27 cellular contexts compared by ENCODE assay signal in the genomic region with DNA sequence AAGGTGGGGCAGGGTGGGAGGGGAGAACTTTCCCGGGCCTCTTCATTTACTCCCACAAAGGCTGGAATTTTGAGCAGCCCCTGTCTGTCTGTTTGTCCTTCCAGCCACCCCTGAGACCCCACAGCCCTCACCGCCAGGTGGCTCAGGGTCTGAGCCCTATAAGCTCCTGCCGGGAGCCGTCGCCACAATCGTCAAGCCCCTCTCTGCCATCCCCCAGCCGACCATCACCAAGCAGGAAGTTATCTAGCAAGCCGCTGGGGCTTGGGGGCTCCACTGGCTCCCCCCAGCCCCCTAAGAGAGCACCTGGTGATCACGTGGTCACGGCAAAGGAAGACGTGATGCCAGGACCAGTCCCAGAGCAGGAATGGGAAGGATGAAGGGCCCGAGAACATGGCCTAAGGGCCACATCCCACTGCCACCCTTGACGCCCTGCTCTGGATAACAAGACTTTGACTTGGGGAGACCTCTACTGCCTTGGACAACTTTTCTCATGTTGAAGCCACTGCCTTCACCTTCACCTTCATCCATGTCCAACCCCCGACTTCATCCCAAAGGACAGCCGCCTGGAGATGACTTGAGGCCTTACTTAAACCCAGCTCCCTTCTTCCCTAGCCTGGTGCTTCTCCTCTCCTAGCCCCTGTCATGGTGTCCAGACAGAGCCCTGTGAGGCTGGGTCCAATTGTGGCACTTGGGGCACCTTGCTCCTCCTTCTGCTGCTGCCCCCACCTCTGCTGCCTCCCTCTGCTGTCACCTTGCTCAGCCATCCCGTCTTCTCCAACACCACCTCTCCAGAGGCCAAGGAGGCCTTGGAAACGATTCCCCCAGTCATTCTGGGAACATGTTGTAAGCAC.
"Had no signal": no experiment of that assay in that cellular context is flagged by ENCODE, and none has a peak within 500 bp of the region (broad histone marks: within the 10 kb centered on the region; RNA-seq: fewer than 3 reads in every experiment).

No MANE protein-coding gene starts in this region.

- H3K27me3 Mint-ChIP-seq: activated T-cell treated with anti-CD3 and anti-CD28 coated beads, Interleukin-2, amount 50 U/mL, for 24 hours had no signal

- FAIRE-seq: frontal cortex had no signal

- DNase-seq: activated CD4-positive, alpha-beta memory T cell treated with anti-CD3 and anti-CD28 coated beads, Interleukin-2, amount 10 ng/mL, durations not matched to agents 7 days and 5 days; activated CD4-positive, alpha-beta T cell treated with anti-CD3 and anti-CD28 coated beads for 36 hours; activated CD4-positive, alpha-beta T cell treated with anti-CD3 and anti-CD28 coated beads, Interleukin-2, amount 10 ng/mL, durations not matched to agents 24 days and 14 days; activated CD4-positive, CD25-positive, alpha-beta regulatory T cell; activated CD4-positive, CD25-positive, alpha-beta regulatory T cell treated with anti-CD3 and anti-CD28 coated beads, Interleukin-2, amount 50 U/mL, for 72 hours; activated CD8-positive, alpha-beta memory T cell treated with anti-CD3 and anti-CD28 coated beads, Interleukin-2, amount 50 U/mL, for 48 hours; activated gamma-delta T cell; activated naive CD4-positive, alpha-beta T cell; activated naive CD4-positive, alpha-beta T cell treated with anti-CD3 and anti-CD28 coated beads, Interleukin-2, amount 10 ng/mL, durations not matched to agents 7 days and 5 days; activated naive CD8-positive, alpha-beta T cell treated with anti-CD3 and anti-CD28 coated beads, Interleukin-2, amount 10 ng/mL, durations not matched to agents 7 days and 5 days; activated T-cell treated with anti-CD3 and anti-CD28 coated beads for 4 hours; activated T-cell treated with anti-CD3 and anti-CD28 coated beads, Interleukin-2, amount 50 U/mL, for 24 hours; activated T-cell treated with anti-CD3 and anti-CD28 coated beads, Interleukin-2, amount 50 U/mL, for 72 hours; central memory CD4-positive, alpha-beta T cell; cerebellar nuclear complex; colonic mucosa; effector memory CD4-positive, alpha-beta T cell; endodermal cell; foreskin fibroblast; T-helper 2 cell had no signal

- H3K36me3 Mint-ChIP-seq: activated naive CD4-positive, alpha-beta T cell treated with anti-CD3 and anti-CD28 coated beads, Interleukin-2, amount 10 ng/mL, durations not matched to agents 7 days and 5 days; activated naive CD4-positive, alpha-beta T cell treated with anti-CD3 and anti-CD28 coated beads, Interleukin-2, amount 50 U/mL, for 72 hours; activated naive CD8-positive, alpha-beta T cell treated with anti-CD3 and anti-CD28 coated beads, Interleukin-2, amount 10 ng/mL, durations not matched to agents 7 days and 5 days; brain had no signal

- H3K27ac Mint-ChIP-seq: activated CD4-positive, alpha-beta memory T cell treated with anti-CD3 and anti-CD28 coated beads, Interleukin-2, amount 10 ng/mL, durations not matched to agents 7 days and 5 days; activated CD4-positive, alpha-beta T cell treated with anti-CD3 and anti-CD28 coated beads for 36 hours; activated CD4-positive, alpha-beta T cell treated with anti-CD3 and anti-CD28 coated beads, Interleukin-2, amount 10 ng/mL, durations not matched to agents 24 days and 14 days; activated naive CD4-positive, alpha-beta T cell treated with anti-CD3 and anti-CD28 coated beads, Interleukin-2, amount 10 ng/mL, durations not matched to agents 7 days and 5 days; activated naive CD4-positive, alpha-beta T cell treated with anti-CD3 and anti-CD28 coated beads, Interleukin-2, amount 50 U/mL, for 72 hours; activated naive CD8-positive, alpha-beta T cell treated with anti-CD3 and anti-CD28 coated beads, Interleukin-2, amount 10 ng/mL, durations not matched to agents 7 days and 5 days; activated T-cell treated with anti-CD3 and anti-CD28 coated beads, Interleukin-2, amount 50 U/mL, for 24 hours; activated T-cell treated with anti-CD3 and anti-CD28 coated beads, Interleukin-2, amount 50 U/mL, for 72 hours; brain; endodermal cell had no signal

- H3K9me3 ChIP-seq: ascending aorta, breast epithelium, colonic mucosa had no signal

- H3K4me1 ChIP-seq: ascending aorta, breast epithelium, colonic mucosa had no signal

- H3K27me3 ChIP-seq: ascending aorta, colonic mucosa had no signal

- H3K4me1 Mint-ChIP-seq: activated CD4-positive, alpha-beta memory T cell treated with anti-CD3 and anti-CD28 coated beads, Interleukin-2, amount 10 ng/mL, durations not matched to agents 7 days and 5 days; activated CD4-positive, alpha-beta T cell treated with anti-CD3 and anti-CD28 coated beads for 36 hours; activated CD4-positive, alpha-beta T cell treated with anti-CD3 and anti-CD28 coated beads, Interleukin-2, amount 10 ng/mL, durations not matched to agents 24 days and 14 days; activated naive CD4-positive, alpha-beta T cell treated with anti-CD3 and anti-CD28 coated beads, Interleukin-2, amount 10 ng/mL, durations not matched to agents 7 days and 5 days; activated naive CD8-positive, alpha-beta T cell treated with anti-CD3 and anti-CD28 coated beads, Interleukin-2, amount 10 ng/mL, durations not matched to agents 7 days and 5 days; brain had no signal

- H3K4me3 ChIP-seq: ascending aorta, breast epithelium, cardiac muscle cell, colonic mucosa had no signal

- ATAC-seq: activated CD4-positive, alpha-beta T cell treated with anti-CD3 and anti-CD28 coated beads for 36 hours; activated naive CD4-positive, alpha-beta T cell treated with anti-CD3 and anti-CD28 coated beads, Interleukin-2, amount 50 U/mL, for 72 hours; activated T-cell treated with anti-CD3 and anti-CD28 coated beads, Interleukin-2, amount 50 U/mL, for 72 hours; esophagus mucosa had no signal

- H3K9me3 Mint-ChIP-seq: activated CD4-positive, alpha-beta memory T cell treated with anti-CD3 and anti-CD28 coated beads, Interleukin-2, amount 10 ng/mL, durations not matched to agents 7 days and 5 days; activated CD4-positive, alpha-beta T cell treated with anti-CD3 and anti-CD28 coated beads, Interleukin-2, amount 10 ng/mL, durations not matched to agents 24 days and 14 days; activated naive CD4-positive, alpha-beta T cell treated with anti-CD3 and anti-CD28 coated beads, Interleukin-2, amount 10 ng/mL, durations not matched to agents 7 days and 5 days; activated naive CD4-positive, alpha-beta T cell treated with anti-CD3 and anti-CD28 coated beads, Interleukin-2, amount 50 U/mL, for 72 hours; activated naive CD8-positive, alpha-beta T cell treated with anti-CD3 and anti-CD28 coated beads, Interleukin-2, amount 10 ng/mL, durations not matched to agents 7 days and 5 days; activated T-cell treated with anti-CD3 and anti-CD28 coated beads, Interleukin-2, amount 50 U/mL, for 24 hours; activated T-cell treated with anti-CD3 and anti-CD28 coated beads, Interleukin-2, amount 50 U/mL, for 72 hours; brain; endodermal cell had no signal

- H3K36me3 ChIP-seq: ascending aorta, breast epithelium, cardiac muscle cell, colonic mucosa had no signal

- H3K27ac ChIP-seq: ascending aorta, breast epithelium, cardiac muscle cell, colonic mucosa had no signal

- H3K4me3 Mint-ChIP-seq: activated CD4-positive, alpha-beta memory T cell treated with anti-CD3 and anti-CD28 coated beads, Interleukin-2, amount 10 ng/mL, durations not matched to agents 7 days and 5 days; activated CD4-positive, alpha-beta T cell treated with anti-CD3 and anti-CD28 coated beads for 36 hours; activated CD4-positive, alpha-beta T cell treated with anti-CD3 and anti-CD28 coated beads, Interleukin-2, amount 10 ng/mL, durations not matched to agents 24 days and 14 days; activated naive CD4-positive, alpha-beta T cell treated with anti-CD3 and anti-CD28 coated beads, Interleukin-2, amount 10 ng/mL, durations not matched to agents 7 days and 5 days; activated naive CD8-positive, alpha-beta T cell treated with anti-CD3 and anti-CD28 coated beads, Interleukin-2, amount 10 ng/mL, durations not matched to agents 7 days and 5 days; activated T-cell treated with anti-CD3 and anti-CD28 coated beads, Interleukin-2, amount 50 U/mL, for 24 hours; activated T-cell treated with anti-CD3 and anti-CD28 coated beads, Interleukin-2, amount 50 U/mL, for 72 hours; brain; endodermal cell had no signal
